In the genomic region with DNA sequence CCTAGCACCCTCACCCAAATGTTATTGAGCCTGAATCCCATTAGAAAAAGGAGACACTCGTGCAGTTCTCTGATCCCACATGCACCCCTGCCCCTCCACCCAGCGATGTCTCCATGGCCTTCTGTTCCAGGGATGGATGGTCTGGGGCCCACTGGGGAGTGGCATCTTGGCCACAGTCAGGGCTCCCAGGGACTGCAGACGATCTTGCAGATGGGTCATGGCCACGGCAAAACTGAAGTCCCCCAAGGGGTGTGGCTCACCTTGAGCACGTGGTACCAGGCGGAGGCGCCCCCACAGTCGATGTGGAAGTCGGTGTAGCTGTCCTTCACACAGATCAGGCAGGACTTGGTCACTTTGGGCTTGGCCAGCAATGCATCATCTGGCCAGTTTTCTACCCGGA, we compare ENCODE assay signal across 28 cellular contexts.
"Had no signal": no experiment of that assay in that cellular context is flagged by ENCODE, and none has a peak within 500 bp of the region (broad histone marks: within the 10 kb centered on the region; RNA-seq: fewer than 3 reads in every experiment).

No MANE protein-coding gene starts in this region.

- H3K4me1 ChIP-seq: neural progenitor cell, parathyroid adenoma, psoas muscle, right lobe of liver, sigmoid colon, stomach, thyroid gland, tibial nerve, upper lobe of right lung, uterus had no signal

- H3K4me3 ChIP-seq: neural progenitor cell, ovary, psoas muscle, right lobe of liver, sigmoid colon, stomach, thoracic aorta, thyroid gland, tibial nerve, upper lobe of right lung, uterus had no signal

- H3K27me3 Mint-ChIP-seq: progenitor cell of endocrine pancreas; stimulated activated naive B cell treated with anti-CD40 and anti-IgM and Interleukin-4, amounts not matched to agents 10 μg/mL and 1 μg/mL and 100 μg/mL, for 72 hours; type B pancreatic cell had no signal

- ATAC-seq: naive thymus-derived CD4-positive, alpha-beta T cell; natural killer cell; psoas muscle; right cardiac atrium; right lobe of liver; stimulated activated effector memory CD8-positive, alpha-beta T cell treated with anti-CD3 and anti-CD28 coated beads, Interleukin-12 subunit alpha, Interleukin-12 subunit beta, amount 100 ng/mL, for 72 hours; stimulated activated naive B cell treated with anti-CD40 and anti-IgM and Interleukin-4, amounts not matched to agents 10 μg/mL and 1 μg/mL and 100 μg/mL, for 72 hours; upper lobe of right lung had no signal

- H3K27ac ChIP-seq: neural progenitor cell, ovary, parathyroid adenoma, psoas muscle, right lobe of liver, sigmoid colon, stomach, thoracic aorta, thyroid gland, tibial nerve, upper lobe of right lung, uterus had no signal

- H3K36me3 ChIP-seq: ovary, right lobe of liver, sigmoid colon, stomach, thoracic aorta, thyroid gland, tibial nerve, upper lobe of right lung, uterus had no signal

- H3K4me1 Mint-ChIP-seq: naive thymus-derived CD4-positive, alpha-beta T cell; natural killer cell; nephron; neural progenitor cell; stimulated activated effector memory CD8-positive, alpha-beta T cell treated with anti-CD3 and anti-CD28 coated beads, Interleukin-12 subunit alpha, Interleukin-12 subunit beta, amount 100 ng/mL, for 72 hours; stimulated activated naive B cell treated with anti-CD40 and anti-IgM and Interleukin-4, amounts not matched to agents 10 μg/mL and 1 μg/mL and 100 μg/mL, for 72 hours had no signal

- FAIRE-seq: small intestine had no signal

- H3K27me3 ChIP-seq: neural progenitor cell, ovary, right lobe of liver, sigmoid colon, stomach, thyroid gland, tibial nerve, upper lobe of right lung, uterus had no signal

- H3K27ac Mint-ChIP-seq: naive thymus-derived CD4-positive, alpha-beta T cell; natural killer cell; nephron; neural progenitor cell; progenitor cell of endocrine pancreas; stimulated activated effector memory CD8-positive, alpha-beta T cell treated with anti-CD3 and anti-CD28 coated beads, Interleukin-12 subunit alpha, Interleukin-12 subunit beta, amount 100 ng/mL, for 72 hours; stimulated activated naive B cell treated with anti-CD40 and anti-IgM and Interleukin-4, amounts not matched to agents 10 μg/mL and 1 μg/mL and 100 μg/mL, for 72 hours; type B pancreatic cell had no signal

- DNase-seq: naive thymus-derived CD4-positive, alpha-beta T cell; natural killer cell; occipital lobe; ovary; posterior cingulate gyrus; psoas muscle; right cardiac atrium; right lobe of liver; sigmoid colon; small intestine; stimulated activated CD4-positive, alpha-beta T cell treated with anti-CD3 and anti-CD28 coated beads, Interleukin-15, amount 100 ng/mL, for 24 hours; stimulated activated CD4-positive, alpha-beta T cell treated with anti-CD3 and anti-CD28 coated beads, Interleukin-2, amount 100 ng/mL, for 24 hours; stimulated activated CD4-positive, alpha-beta T cell treated with anti-CD3 and anti-CD28 coated beads, Interleukin-2, amount 100 ng/mL, for 48 hours; stimulated activated CD4-positive, alpha-beta T cell treated with anti-CD3 and anti-CD28 coated beads, Interleukin-4, amount 100 ng/mL, for 24 hours; stimulated activated naive B cell treated with anti-CD40 and anti-IgM and Interleukin-4, amounts not matched to agents 10 μg/mL and 1 μg/mL and 100 μg/mL, for 72 hours; stimulated activated naive CD4-positive, alpha-beta T cell treated with Interleukin-2 at 50 U/mL for 16 hours; stomach; thyroid gland; upper lobe of right lung; uterus had no signal

- H3K9me3 ChIP-seq: ovary, psoas muscle, right lobe of liver, sigmoid colon, thoracic aorta, thyroid gland, upper lobe of right lung, uterus had no signal

- H3K36me3 Mint-ChIP-seq: natural killer cell; stimulated activated effector memory CD8-positive, alpha-beta T cell treated with anti-CD3 and anti-CD28 coated beads, Interleukin-12 subunit alpha, Interleukin-12 subunit beta, amount 100 ng/mL, for 72 hours; stimulated activated naive B cell treated with anti-CD40 and anti-IgM and Interleukin-4, amounts not matched to agents 10 μg/mL and 1 μg/mL and 100 μg/mL, for 72 hours; type B pancreatic cell had no signal

- H3K4me3 Mint-ChIP-seq: naive thymus-derived CD4-positive, alpha-beta T cell; natural killer cell; nephron; neural progenitor cell; stimulated activated effector memory CD8-positive, alpha-beta T cell treated with anti-CD3 and anti-CD28 coated beads, Interleukin-12 subunit alpha, Interleukin-12 subunit beta, amount 100 ng/mL, for 72 hours; stimulated activated naive B cell treated with anti-CD40 and anti-IgM and Interleukin-4, amounts not matched to agents 10 μg/mL and 1 μg/mL and 100 μg/mL, for 72 hours; type B pancreatic cell had no signal
